1 cellular context compared by ENCODE assay signal in the genomic region with DNA sequence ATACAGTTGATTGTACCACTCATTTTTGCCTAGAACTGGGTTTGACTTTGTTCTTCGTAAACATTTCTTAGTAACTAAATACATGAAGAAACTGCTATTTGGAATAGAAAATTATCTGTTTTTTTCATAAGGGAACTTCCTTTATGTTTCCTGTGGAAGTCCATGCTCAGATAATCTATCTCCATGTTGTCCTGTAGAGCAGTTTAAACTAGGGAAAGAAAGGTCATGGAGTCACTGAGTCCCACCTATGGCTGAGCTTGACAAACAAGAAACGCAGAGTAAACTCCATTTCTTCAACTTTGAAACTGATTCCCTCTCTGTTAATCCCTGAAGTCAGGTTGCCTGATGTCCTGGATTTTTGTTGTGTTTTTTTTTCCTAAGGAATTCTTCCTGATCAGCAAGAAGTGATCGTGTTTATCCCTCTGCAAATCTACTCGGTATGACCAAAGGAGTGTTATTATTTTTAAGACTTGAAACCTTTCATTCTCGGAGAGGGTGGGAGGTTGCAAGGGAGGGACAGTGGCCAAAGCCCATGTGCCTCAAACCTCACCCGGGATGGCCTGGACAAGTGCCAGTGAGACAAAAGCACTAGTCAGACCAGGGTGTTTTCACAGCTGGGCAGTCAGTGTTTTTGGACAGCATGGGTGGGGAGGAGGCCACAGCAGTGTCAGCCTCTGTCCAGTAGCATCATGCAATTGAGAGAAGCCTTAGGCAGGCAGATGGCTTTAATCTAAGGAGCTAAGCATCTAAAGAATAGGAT.
TF ChIP-seq lines count a peak whose summit lies in the region.

No MANE protein-coding gene starts in this region.

TF ChIP-seq in IMR-90, 13 proteins besides CTCF, POLR2A, EP300 and RAD21:
- TF ChIP-seq, protein P1, sequence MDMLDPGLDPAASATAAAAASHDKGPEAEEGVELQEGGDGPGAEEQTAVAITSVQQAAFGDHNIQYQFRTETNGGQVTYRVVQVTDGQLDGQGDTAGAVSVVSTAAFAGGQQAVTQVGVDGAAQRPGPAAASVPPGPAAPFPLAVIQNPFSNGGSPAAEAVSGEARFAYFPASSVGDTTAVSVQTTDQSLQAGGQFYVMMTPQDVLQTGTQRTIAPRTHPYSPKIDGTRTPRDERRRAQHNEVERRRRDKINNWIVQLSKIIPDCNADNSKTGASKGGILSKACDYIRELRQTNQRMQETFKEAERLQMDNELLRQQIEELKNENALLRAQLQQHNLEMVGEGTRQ (IDR thresholded peaks at IDR 0.05; ENCODE audit: low read depth, low read length), result 0 out of 2 replicates have a peak, but pooled peaks have one; percentile 5
- TF ChIP-seq BHLHE40 (IDR thresholded peaks at IDR 0.05; ENCODE audit: low read depth, low read length), result no peak
